ENCODE assay signal across 1 cellular context in genomic region chr14:23021479-23021878, GRCh38.
TF ChIP-seq lines count a peak whose summit lies in the region.

No MANE protein-coding gene starts in this region.

TF ChIP-seq in HEK293, 187 proteins besides CTCF, POLR2A, EP300 and RAD21 (continued from another document):
- TF ChIP-seq PRDM10 (tag by site-specific recombination; IDR thresholded peaks at IDR 0.05) (0 out of 2 replicates have a peak, but pooled peaks have one; percentile 49), ZNF366 (tag by site-specific recombination; conservative IDR thresholded peaks at IDR 0.05) (0 out of 2 replicates have a peak, but pooled peaks have one; percentile 35), ZBTB21 (tag by site-specific recombination; IDR thresholded peaks at IDR 0.05) (no peak), WT1 (tag by site-specific recombination; IDR thresholded peaks at IDR 0.05) (no peak), ZNF19 (tag by site-specific recombination; IDR thresholded peaks at IDR 0.05; ENCODE audit: low read depth) (no peak), GLI4 (tag by site-specific recombination; IDR thresholded peaks at IDR 0.05) (no peak)
